In genomic region chr6:32087574-32088486, GRCh38 we compare ENCODE assay signal across 1 cellular context.
TF ChIP-seq lines count a peak whose summit lies in the region.

No MANE protein-coding gene starts in this region.

TF ChIP-seq in HepG2, 621 proteins besides CTCF, POLR2A, EP300 and RAD21 (continued from another document and continues in another):
- TF ChIP-seq ZNF142 (CRISPR knock-in tag; IDR thresholded peaks at IDR 0.05) = no peak
- no peak for TF ChIP-seq TCF7L2 (IDR thresholded peaks at IDR 0.05; ENCODE audit: low read depth, low read length)
- TF ChIP-seq TRAFD1 (CRISPR knock-in tag; IDR thresholded peaks at IDR 0.05; ENCODE audit: borderline replicate concordance) = no peak
- TF ChIP-seq RXRB (CRISPR knock-in tag; IDR thresholded peaks at IDR 0.05; ENCODE audit: borderline replicate concordance) = peak; percentile 49; the same call in 1 of the 2 replicates
- no peak for TF ChIP-seq ZNF713 (CRISPR knock-in tag; IDR thresholded peaks at IDR 0.05)
- peak; percentile 67 for TF ChIP-seq TFDP2 (CRISPR knock-in tag; IDR thresholded peaks at IDR 0.05)
- no peak for TF ChIP-seq NR2F6 (IDR thresholded peaks at IDR 0.05)
- TF ChIP-seq NR2F6 (CRISPR knock-in tag; IDR thresholded peaks at IDR 0.05) = peak; percentile 78; the same call in 1 of the 2 replicates
- peak; percentile 56; the same call in 1 of the 2 replicates for TF ChIP-seq ZNF205 (CRISPR knock-in tag; IDR thresholded peaks at IDR 0.05)
- 0 out of 2 replicates have a peak, but pooled peaks have one; percentile 37 for TF ChIP-seq ZBTB14 (CRISPR knock-in tag; IDR thresholded peaks at IDR 0.05)
- TF ChIP-seq SMC3 (IDR thresholded peaks at IDR 0.05; ENCODE audit: low read length) = peak; percentile 32; the same call in 1 of the 2 replicates
- TF ChIP-seq ZNF160 (CRISPR knock-in tag; IDR thresholded peaks at IDR 0.05) = peak; percentile 87; the same call in 1 of the 2 replicates
- TF ChIP-seq ERF (CRISPR knock-in tag; IDR thresholded peaks at IDR 0.05) = peak; percentile 67; the same call in 1 of the 2 replicates
- TF ChIP-seq POGZ (CRISPR knock-in tag; IDR thresholded peaks at IDR 0.05) = peak; percentile 86
- TF ChIP-seq ZNF569 (CRISPR knock-in tag; IDR thresholded peaks at IDR 0.05; ENCODE audit: borderline replicate concordance) = 0 out of 2 replicates have a peak, but pooled peaks have one; percentile 53
- TF ChIP-seq SNRNP70 (IDR thresholded peaks at IDR 0.05; ENCODE audit: low read depth, low read length) = no peak
- peak; percentile 65 for TF ChIP-seq MED1 (CRISPR knock-in tag; IDR thresholded peaks at IDR 0.05)
- TF ChIP-seq ZNF556 (CRISPR knock-in tag; IDR thresholded peaks at IDR 0.05; ENCODE audit: borderline replicate concordance) = peak; percentile 67; the same call in 1 of the 2 replicates
- no peak for TF ChIP-seq ZFP36L2 (CRISPR knock-in tag; IDR thresholded peaks at IDR 0.05)
- TF ChIP-seq, protein P1, sequence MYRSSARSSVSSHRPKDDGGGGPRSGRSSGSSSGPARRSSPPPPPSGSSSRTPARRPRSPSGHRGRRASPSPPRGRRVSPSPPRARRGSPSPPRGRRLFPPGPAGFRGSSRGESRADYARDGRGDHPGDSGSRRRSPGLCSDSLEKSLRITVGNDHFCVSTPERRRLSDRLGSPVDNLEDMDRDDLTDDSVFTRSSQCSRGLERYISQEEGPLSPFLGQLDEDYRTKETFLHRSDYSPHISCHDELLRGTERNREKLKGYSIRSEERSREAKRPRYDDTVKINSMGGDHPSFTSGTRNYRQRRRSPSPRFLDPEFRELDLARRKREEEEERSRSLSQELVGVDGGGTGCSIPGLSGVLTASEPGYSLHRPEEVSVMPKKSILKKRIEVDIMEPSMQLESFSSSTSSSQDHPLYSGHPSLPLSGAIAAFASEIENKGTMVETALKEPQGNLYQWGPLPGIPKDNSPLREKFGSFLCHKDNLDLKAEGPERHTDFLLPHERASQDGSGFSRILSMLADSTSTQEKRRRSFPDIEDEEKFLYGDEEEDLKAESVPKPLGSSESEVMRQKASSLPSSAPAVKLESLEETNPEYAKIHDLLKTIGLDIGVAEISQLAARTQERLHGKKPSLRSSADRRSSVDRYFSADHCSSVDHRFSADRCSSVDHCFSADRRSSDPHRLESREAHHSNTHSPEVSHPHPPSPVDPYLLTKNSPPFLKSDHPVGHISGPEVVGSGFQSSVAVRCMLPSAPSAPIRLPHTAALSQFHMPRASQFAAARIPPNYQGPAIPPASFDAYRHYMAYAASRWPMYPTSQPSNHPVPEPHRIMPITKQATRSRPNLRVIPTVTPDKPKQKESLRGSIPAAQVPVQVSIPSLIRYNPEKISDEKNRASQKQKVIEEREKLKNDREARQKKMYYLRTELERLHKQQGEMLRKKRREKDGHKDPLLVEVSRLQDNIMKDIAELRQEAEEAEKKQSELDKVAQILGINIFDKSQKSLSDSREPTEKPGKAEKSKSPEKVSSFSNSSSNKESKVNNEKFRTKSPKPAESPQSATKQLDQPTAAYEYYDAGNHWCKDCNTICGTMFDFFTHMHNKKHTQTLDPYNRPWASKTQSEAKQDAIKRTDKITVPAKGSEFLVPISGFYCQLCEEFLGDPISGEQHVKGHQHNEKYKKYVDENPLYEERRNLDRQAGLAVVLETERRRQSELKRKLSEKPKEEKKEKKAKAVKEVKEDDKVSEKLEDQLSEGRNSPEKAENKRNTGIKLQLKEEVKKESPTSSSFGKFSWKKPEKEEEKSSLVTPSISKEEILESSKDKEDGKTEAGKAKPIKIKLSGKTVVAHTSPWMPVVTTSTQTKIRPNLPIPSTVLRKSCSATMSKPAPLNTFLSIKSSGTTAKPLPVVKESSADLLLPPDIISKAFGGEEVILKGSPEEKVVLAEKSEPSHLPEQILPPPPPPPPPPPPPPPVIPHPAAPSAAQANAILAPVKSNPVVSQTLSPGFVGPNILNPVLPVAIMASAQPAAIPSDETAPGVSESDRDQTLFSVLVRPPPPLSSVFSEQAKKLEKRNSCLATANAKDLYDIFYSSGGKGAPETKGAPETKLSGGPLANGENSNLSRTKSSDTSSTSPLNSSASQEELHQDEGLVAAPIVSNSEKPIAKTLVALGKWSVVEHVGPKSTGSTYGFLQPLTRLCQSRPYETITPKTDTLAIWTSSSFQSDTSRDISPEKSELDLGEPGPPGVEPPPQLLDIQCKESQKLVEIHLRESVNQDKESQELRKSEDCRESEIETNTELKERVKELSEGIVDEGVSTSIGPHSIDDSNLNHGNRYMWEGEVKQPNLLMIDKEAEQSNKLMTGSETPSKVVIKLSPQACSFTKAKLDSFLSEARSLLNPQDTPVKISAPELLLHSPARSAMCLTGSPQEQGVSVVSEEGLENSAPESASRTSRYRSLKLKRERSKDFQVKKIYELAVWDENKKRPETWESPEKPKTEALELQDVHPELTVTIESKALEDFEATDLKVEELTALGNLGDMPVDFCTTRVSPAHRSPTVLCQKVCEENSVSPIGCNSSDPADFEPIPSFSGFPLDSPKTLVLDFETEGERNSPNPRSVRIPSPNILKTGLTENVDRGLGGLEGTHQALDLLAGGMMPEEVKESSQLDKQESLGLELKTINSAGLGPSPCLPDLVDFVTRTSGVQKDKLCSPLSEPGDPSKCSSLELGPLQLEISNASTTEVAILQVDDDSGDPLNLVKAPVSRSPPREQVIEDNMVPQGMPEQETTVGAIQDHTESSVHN (CRISPR knock-in tag; IDR thresholded peaks at IDR 0.05) = no peak
- TF ChIP-seq, protein P2, sequence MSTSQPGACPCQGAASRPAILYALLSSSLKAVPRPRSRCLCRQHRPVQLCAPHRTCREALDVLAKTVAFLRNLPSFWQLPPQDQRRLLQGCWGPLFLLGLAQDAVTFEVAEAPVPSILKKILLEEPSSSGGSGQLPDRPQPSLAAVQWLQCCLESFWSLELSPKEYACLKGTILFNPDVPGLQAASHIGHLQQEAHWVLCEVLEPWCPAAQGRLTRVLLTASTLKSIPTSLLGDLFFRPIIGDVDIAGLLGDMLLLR (CRISPR knock-in tag; IDR thresholded peaks at IDR 0.05) = 0 out of 2 replicates have a peak, but pooled peaks have one; percentile 30
- TF ChIP-seq ISL2 (CRISPR knock-in tag; IDR thresholded peaks at IDR 0.05) = 0 out of 2 replicates have a peak, but pooled peaks have one; percentile 44
- TF ChIP-seq ZNF644 (CRISPR knock-in tag; IDR thresholded peaks at IDR 0.05; ENCODE audit: low read depth) = peak; percentile 56; the same call in 1 of the 2 replicates
- 0 out of 2 replicates have a peak, but pooled peaks have one; percentile 48 for TF ChIP-seq ZNF350 (CRISPR knock-in tag; IDR thresholded peaks at IDR 0.05; ENCODE audit: borderline replicate concordance, low read depth)
- TF ChIP-seq GABPB1 (CRISPR knock-in tag; IDR thresholded peaks at IDR 0.05) = peak; percentile 78
- no peak for TF ChIP-seq ZBTB38 (CRISPR knock-in tag; IDR thresholded peaks at IDR 0.05)
- peak; percentile 72 for TF ChIP-seq GATAD1 (CRISPR knock-in tag; IDR thresholded peaks at IDR 0.05)
- peak; percentile 40; the same call in 1 of the 2 replicates for TF ChIP-seq FOXA3 (CRISPR knock-in tag; IDR thresholded peaks at IDR 0.05)
- TF ChIP-seq CBFB (CRISPR knock-in tag; IDR thresholded peaks at IDR 0.05) = peak; percentile 61
- TF ChIP-seq, protein P3, sequence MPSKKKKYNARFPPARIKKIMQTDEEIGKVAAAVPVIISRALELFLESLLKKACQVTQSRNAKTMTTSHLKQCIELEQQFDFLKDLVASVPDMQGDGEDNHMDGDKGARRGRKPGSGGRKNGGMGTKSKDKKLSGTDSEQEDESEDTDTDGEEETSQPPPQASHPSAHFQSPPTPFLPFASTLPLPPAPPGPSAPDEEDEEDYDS (CRISPR knock-in tag; IDR thresholded peaks at IDR 0.05) = peak; percentile 38; the same call in 1 of the 2 replicates
